Comparison of ENCODE assay signal across 8 cellular contexts in the genomic region with DNA sequence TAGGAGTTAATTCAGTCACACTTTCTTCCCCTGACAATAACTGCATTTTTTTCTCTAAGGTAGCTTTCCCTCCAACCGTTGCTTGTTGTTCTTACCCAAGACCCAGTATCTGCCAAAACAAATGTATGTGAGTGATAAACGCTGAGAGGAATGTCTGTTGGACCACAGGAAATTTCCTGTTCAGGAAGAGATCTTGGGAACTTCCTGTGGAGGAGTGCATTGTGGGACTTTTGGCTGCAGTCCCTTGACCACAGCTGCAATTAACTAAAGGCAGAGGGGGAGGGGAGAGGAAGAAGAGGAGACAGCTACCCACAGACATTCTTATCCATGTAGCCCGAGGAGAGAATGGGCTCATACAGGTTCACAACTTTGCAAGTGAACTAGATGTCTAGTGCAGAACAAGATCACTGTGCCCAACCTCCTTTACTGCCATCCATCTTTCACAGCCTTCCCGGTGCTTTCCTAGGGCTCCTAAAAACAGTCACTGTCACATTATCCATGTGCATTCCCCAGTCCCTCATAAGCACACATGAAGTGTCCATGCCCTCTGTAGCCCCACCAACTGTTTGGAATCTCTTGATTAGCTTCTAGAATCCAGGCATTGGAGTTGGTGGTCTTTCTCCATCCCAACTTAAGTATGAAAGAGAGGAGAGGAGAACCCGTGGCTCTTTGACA.
A peak's percentile ranks its signal among the peaks of the same experiment; 100 is the strongest.
DNase-seq lines count a peak whose midpoint lies in the region; ATAC-seq and TF ChIP-seq lines count a peak whose summit lies in the region.

No MANE protein-coding gene starts in this region.

- DNase-seq in left cardiac atrium (peak; percentile 56), Right ventricle myocardium inferior (ENCODE audit: missing footprints) (no peak), T1000 (lab: John Stamatoyannopoulos, UW) (peak; percentile 35), foreskin melanocyte (peak; percentile 58), uterus (no peak)

- H3K36me3 ChIP-seq in uterus: no peaks in the 10 kb centered on the region

- TF ChIP-seq CTCF in uterus (IDR thresholded peaks at IDR 0.05): no peak

- H3K4me1 ChIP-seq in uterus: no peaks in the 10 kb centered on the region

- H3K27me3 ChIP-seq in uterus: no peaks in the 10 kb centered on the region

- intact Hi-C loops in left cardiac atrium (cut with DNase I) (no loop called here), Right ventricle myocardium inferior (cut with DNase I) (no loop called here), uterus (cut with DNase I; ENCODE audit: low total_unique reads) (no loop called here)

- no peak for TF ChIP-seq POLR2A in uterus (IDR thresholded peaks at IDR 0.05)

- H3K27ac ChIP-seq in uterus: no peak overlapping the region

- peak; percentile 12 to 41 for ATAC-seq in left cardiac atrium
- ATAC-seq in Right ventricle myocardium inferior: no peak
- no peak for ATAC-seq in GM21367 (IDR thresholded peaks at IDR 0.05; ENCODE audit: unreplicated experiment)
- no peak for ATAC-seq in GM21717 (IDR thresholded peaks at IDR 0.05; ENCODE audit: unreplicated experiment)
- ATAC-seq in HG02798 (IDR thresholded peaks at IDR 0.05; ENCODE audit: poor library complexity, unreplicated experiment): no peak

- no peaks in the 10 kb centered on the region for H3K9me3 ChIP-seq in uterus

- no peak overlapping the region for H3K4me3 ChIP-seq in uterus

Comparison
In these comparisons a context has a peak if more than half of its experiments do, and no peak if none do; other contexts are left out.
1. ATAC-seq: peak in left cardiac atrium (2 of 2); none in Right ventricle myocardium inferior (single experiment), GM21367 (single experiment), GM21717 (single experiment) and HG02798 (single experiment).
2. DNase-seq: peak in left cardiac atrium (single experiment), T1000 (single experiment) and foreskin melanocyte (single experiment); none in Right ventricle myocardium inferior (single experiment) and uterus (0 of 2).